In genomic region chr2:26330114-26330581, GRCh38 we compare ENCODE assay signal across 8 cellular contexts. TPM values are rescaled to one million over a fixed set of nuclear protein-coding genes. Genes with fewer than 3 reads are reported as not detected.
A peak's percentile ranks its signal among the peaks of the same experiment; 100 is the strongest.
DNase-seq lines count a peak whose midpoint lies in the region; ATAC-seq lines count a peak whose summit lies in the region.

No MANE protein-coding gene starts in this region.

- intact Hi-C loops in cardiac septum (cut with DNase I), result loop anchor here (2.0 kb wide), 1 partner anchor 95 kb away; no protein-coding TSS in a partner anchor

- H3K9me3 Mint-ChIP-seq in activated naive CD8-positive, alpha-beta T cell treated with anti-CD3 and anti-CD28 coated beads, Interleukin-2, amount 50 U/mL, for 24 hours, result no peaks in the 10 kb centered on the region

- no peaks in the 10 kb centered on the region for H3K36me3 Mint-ChIP-seq in activated naive CD8-positive, alpha-beta T cell treated with anti-CD3 and anti-CD28 coated beads, Interleukin-2, amount 50 U/mL, for 24 hours (ENCODE audit: low read depth)

- DNase-seq in DMS53 (lab: John Stamatoyannopoulos, UW) (peak; percentile 82), HCEC 1CT (peak; percentile 78), NCI-H187 (lab: John Stamatoyannopoulos, UW) (peak; percentile 26 to 36), T-helper 1 cell (peak; percentile 43 to 79 (median 63)), cardiac septum (ENCODE audit: low spot score) (peak; percentile 93), renal cortical epithelial cell (ENCODE audit: low read depth) (peak; percentile 78)
- peak; percentile 86 for DNase-seq in activated naive CD8-positive, alpha-beta T cell treated with anti-CD3 and anti-CD28 coated beads, Interleukin-2, amount 50 U/mL, for 24 hours

- H3K4me3 Mint-ChIP-seq in activated naive CD8-positive, alpha-beta T cell treated with anti-CD3 and anti-CD28 coated beads, Interleukin-2, amount 50 U/mL, for 24 hours, result no peak overlapping the region

- peaks cover 20% of the 10 kb centered on the region for H3K4me1 Mint-ChIP-seq in activated naive CD8-positive, alpha-beta T cell treated with anti-CD3 and anti-CD28 coated beads, Interleukin-2, amount 50 U/mL, for 24 hours

- H3K27me3 Mint-ChIP-seq in activated naive CD8-positive, alpha-beta T cell treated with anti-CD3 and anti-CD28 coated beads, Interleukin-2, amount 50 U/mL, for 24 hours, result no peaks in the 10 kb centered on the region

- ATAC-seq in activated naive CD8-positive, alpha-beta T cell treated with anti-CD3 and anti-CD28 coated beads, Interleukin-2, amount 50 U/mL, for 24 hours, result peak; percentile 96
- no peak for ATAC-seq in HG02938 (IDR thresholded peaks at IDR 0.05; ENCODE audit: unreplicated experiment)

- H3K27ac Mint-ChIP-seq in activated naive CD8-positive, alpha-beta T cell treated with anti-CD3 and anti-CD28 coated beads, Interleukin-2, amount 50 U/mL, for 24 hours, result no peak overlapping the region

RNA-seq across cellular contexts. Expression of gene SELENOI, which starts 15.8 kb away (rescaled TPM):
- total RNA-seq in cardiac septum, result 14.5 TPM
- 21.4 and 46.7 TPM in 2 replicates for total RNA-seq in renal cortical epithelial cell

RNA-seq across cellular contexts. Expression of gene ADGRF3, which starts 16.4 kb away (rescaled TPM):
- total RNA-seq in cardiac septum (0.51 TPM), renal cortical epithelial cell (0.10 TPM in 1 of 2 replicates, not detected in the other)

Comparison
In these comparisons a context has a peak if more than half of its experiments do, and no peak if none do; other contexts are left out.
1. DNase-seq: peak in every context shown above with its lines; median percentile 93 in cardiac septum; 86 in activated naive CD8-positive, alpha-beta T cell treated with anti-CD3 and anti-CD28 coated beads, Interleukin-2, amount 50 U/mL, for 24 hours; 82 in DMS53; 78 in HCEC 1CT; 78 in renal cortical epithelial cell; 63 in T-helper 1 cell; 31 in NCI-H187.